In the genomic region with DNA sequence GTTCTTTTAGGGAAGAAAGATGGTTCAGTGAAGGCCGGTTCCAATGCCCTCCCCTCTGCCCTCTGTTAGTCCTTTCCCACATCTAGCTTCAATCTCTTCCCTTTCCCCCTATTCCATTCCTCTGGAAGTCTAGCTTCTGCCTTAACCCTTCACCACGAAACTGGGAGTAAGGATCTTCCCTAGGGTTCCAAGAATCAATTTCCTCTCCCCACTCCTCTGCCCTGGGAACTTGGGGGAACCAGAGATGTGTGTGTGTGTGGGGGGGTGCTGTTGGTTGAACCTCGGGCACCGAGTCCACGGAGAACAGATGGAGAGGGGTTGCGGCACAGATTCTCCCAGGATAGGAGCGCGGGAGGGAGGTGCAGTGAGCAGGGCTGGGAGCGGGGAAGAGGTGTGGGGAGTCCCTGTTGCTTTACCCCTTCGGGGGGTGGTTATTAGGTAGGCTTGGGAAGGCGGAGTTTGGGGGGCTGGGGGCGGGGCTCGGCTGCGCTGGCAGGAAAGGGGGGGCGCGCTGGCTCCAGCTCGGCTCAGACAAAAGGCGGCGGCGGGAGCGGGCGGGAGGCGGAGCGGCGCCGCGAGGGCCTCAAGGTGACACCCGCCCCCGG, we compare ENCODE assay signal across 1 cellular context.
TF ChIP-seq lines count a peak whose summit lies in the region.

Gene TMEM151B (plus strand): TSS at position 530 of the 605 bp plus-strand sequence. CDS start 293 bp downstream, outside the sequence.

TF ChIP-seq in HepG2, 621 proteins besides CTCF, POLR2A, EP300 and RAD21:
- no peak for TF ChIP-seq ZNF724P (CRISPR knock-in tag; IDR thresholded peaks at IDR 0.05; ENCODE audit: borderline replicate concordance)
- no peak for TF ChIP-seq ZNF678 (CRISPR knock-in tag; IDR thresholded peaks at IDR 0.05)
- peak; percentile 97 for TF ChIP-seq EZH2 (conservative IDR thresholded peaks at IDR 0.05; ENCODE audit: low read depth, low read length)
- TF ChIP-seq MIER2 (CRISPR knock-in tag; IDR thresholded peaks at IDR 0.05), result no peak
